In the genomic region with DNA sequence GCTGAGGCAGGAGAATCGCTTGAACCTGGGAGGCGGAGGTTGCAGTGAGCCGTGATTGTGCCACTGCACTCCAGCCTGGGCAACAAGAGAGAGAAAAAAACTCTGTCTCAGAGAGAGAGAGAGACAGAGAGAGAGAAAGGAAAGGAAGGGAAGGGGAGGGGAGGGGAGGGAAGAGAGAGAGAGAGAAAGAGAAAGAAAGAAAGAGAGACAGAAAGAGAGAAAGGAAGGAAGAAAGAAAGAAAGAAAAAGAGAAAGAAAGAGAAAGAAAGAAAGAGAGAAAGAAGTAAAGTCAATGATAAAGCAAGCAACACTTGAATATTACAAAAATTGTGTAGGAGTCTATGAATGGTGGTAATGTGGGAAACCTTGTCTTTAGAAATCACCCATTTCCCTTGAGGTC, we compare ENCODE assay signal across 2 cellular contexts.
TF ChIP-seq lines count a peak whose summit lies in the region.

No MANE protein-coding gene starts in this region.

TF ChIP-seq in HEK293, 187 proteins besides CTCF, POLR2A, EP300 and RAD21:
- TF ChIP-seq, protein P1, sequence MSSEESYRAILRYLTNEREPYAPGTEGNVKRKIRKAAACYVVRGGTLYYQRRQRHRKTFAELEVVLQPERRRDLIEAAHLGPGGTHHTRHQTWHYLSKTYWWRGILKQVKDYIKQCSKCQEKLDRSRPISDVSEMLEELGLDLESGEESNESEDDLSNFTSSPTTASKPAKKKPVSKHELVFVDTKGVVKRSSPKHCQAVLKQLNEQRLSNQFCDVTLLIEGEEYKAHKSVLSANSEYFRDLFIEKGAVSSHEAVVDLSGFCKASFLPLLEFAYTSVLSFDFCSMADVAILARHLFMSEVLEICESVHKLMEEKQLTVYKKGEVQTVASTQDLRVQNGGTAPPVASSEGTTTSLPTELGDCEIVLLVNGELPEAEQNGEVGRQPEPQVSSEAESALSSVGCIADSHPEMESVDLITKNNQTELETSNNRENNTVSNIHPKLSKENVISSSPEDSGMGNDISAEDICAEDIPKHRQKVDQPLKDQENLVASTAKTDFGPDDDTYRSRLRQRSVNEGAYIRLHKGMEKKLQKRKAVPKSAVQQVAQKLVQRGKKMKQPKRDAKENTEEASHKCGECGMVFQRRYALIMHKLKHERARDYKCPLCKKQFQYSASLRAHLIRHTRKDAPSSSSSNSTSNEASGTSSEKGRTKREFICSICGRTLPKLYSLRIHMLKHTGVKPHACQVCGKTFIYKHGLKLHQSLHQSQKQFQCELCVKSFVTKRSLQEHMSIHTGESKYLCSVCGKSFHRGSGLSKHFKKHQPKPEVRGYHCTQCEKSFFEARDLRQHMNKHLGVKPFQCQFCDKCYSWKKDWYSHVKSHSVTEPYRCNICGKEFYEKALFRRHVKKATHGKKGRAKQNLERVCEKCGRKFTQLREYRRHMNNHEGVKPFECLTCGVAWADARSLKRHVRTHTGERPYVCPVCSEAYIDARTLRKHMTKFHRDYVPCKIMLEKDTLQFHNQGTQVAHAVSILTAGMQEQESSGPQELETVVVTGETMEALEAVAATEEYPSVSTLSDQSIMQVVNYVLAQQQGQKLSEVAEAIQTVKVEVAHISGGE (tag by site-specific recombination; conservative IDR thresholded peaks at IDR 0.05; ENCODE audit: low read depth): no peak
- TF ChIP-seq ZNF791 (tag by site-specific recombination; IDR thresholded peaks at IDR 0.05) (no peak), RBAK (tag by site-specific recombination; IDR thresholded peaks at IDR 0.05) (no peak), ZNF366 (tag by site-specific recombination; conservative IDR thresholded peaks at IDR 0.05) (peak; percentile 75), WT1 (tag by site-specific recombination; IDR thresholded peaks at IDR 0.05) (no peak), GLIS1 (tag by site-specific recombination; IDR thresholded peaks at IDR 0.05) (no peak), ZNF654 (tag by site-specific recombination; IDR thresholded peaks at IDR 0.05; ENCODE audit: low read depth) (no peak), ZNF596 (tag by site-specific recombination; IDR thresholded peaks at IDR 0.05) (peak; percentile 66), BCL11A (tag by site-specific recombination; IDR thresholded peaks at IDR 0.05; ENCODE audit: low read depth) (no peak), ZNF529 (tag by site-specific recombination; IDR thresholded peaks at IDR 0.05; ENCODE audit: insufficient replicate concordance) (no peak), ZNF391 (tag by site-specific recombination; IDR thresholded peaks at IDR 0.05; ENCODE audit: borderline replicate concordance, low read depth) (no peak), ZNF221 (tag by site-specific recombination; IDR thresholded peaks at IDR 0.05; ENCODE audit: borderline replicate concordance) (no peak), PRDM1 (tag by site-specific recombination; IDR thresholded peaks at IDR 0.05) (peak; percentile 58), ZNF202 (tag by site-specific recombination; IDR thresholded peaks at IDR 0.05; ENCODE audit: borderline replicate concordance) (no peak)
- TF ChIP-seq, protein P2, sequence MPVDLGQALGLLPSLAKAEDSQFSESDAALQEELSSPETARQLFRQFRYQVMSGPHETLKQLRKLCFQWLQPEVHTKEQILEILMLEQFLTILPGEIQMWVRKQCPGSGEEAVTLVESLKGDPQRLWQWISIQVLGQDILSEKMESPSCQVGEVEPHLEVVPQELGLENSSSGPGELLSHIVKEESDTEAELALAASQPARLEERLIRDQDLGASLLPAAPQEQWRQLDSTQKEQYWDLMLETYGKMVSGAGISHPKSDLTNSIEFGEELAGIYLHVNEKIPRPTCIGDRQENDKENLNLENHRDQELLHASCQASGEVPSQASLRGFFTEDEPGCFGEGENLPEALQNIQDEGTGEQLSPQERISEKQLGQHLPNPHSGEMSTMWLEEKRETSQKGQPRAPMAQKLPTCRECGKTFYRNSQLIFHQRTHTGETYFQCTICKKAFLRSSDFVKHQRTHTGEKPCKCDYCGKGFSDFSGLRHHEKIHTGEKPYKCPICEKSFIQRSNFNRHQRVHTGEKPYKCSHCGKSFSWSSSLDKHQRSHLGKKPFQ (tag by site-specific recombination; IDR thresholded peaks at IDR 0.05): no peak
- TF ChIP-seq, protein P3, sequence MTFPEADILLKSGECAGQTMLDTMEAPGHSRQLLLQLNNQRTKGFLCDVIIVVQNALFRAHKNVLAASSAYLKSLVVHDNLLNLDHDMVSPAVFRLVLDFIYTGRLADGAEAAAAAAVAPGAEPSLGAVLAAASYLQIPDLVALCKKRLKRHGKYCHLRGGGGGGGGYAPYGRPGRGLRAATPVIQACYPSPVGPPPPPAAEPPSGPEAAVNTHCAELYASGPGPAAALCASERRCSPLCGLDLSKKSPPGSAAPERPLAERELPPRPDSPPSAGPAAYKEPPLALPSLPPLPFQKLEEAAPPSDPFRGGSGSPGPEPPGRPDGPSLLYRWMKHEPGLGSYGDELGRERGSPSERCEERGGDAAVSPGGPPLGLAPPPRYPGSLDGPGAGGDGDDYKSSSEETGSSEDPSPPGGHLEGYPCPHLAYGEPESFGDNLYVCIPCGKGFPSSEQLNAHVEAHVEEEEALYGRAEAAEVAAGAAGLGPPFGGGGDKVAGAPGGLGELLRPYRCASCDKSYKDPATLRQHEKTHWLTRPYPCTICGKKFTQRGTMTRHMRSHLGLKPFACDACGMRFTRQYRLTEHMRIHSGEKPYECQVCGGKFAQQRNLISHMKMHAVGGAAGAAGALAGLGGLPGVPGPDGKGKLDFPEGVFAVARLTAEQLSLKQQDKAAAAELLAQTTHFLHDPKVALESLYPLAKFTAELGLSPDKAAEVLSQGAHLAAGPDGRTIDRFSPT (tag by site-specific recombination; IDR thresholded peaks at IDR 0.05): no peak
- TF ChIP-seq, protein P4, sequence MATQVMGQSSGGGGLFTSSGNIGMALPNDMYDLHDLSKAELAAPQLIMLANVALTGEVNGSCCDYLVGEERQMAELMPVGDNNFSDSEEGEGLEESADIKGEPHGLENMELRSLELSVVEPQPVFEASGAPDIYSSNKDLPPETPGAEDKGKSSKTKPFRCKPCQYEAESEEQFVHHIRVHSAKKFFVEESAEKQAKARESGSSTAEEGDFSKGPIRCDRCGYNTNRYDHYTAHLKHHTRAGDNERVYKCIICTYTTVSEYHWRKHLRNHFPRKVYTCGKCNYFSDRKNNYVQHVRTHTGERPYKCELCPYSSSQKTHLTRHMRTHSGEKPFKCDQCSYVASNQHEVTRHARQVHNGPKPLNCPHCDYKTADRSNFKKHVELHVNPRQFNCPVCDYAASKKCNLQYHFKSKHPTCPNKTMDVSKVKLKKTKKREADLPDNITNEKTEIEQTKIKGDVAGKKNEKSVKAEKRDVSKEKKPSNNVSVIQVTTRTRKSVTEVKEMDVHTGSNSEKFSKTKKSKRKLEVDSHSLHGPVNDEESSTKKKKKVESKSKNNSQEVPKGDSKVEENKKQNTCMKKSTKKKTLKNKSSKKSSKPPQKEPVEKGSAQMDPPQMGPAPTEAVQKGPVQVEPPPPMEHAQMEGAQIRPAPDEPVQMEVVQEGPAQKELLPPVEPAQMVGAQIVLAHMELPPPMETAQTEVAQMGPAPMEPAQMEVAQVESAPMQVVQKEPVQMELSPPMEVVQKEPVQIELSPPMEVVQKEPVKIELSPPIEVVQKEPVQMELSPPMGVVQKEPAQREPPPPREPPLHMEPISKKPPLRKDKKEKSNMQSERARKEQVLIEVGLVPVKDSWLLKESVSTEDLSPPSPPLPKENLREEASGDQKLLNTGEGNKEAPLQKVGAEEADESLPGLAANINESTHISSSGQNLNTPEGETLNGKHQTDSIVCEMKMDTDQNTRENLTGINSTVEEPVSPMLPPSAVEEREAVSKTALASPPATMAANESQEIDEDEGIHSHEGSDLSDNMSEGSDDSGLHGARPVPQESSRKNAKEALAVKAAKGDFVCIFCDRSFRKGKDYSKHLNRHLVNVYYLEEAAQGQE (tag by site-specific recombination; IDR thresholded peaks at IDR 0.05): no peak
TF ChIP-seq in HEK293: peak in this region for 3.

TF ChIP-seq in K562, 482 proteins besides CTCF, POLR2A, EP300 and RAD21:
- TF ChIP-seq, protein P5, sequence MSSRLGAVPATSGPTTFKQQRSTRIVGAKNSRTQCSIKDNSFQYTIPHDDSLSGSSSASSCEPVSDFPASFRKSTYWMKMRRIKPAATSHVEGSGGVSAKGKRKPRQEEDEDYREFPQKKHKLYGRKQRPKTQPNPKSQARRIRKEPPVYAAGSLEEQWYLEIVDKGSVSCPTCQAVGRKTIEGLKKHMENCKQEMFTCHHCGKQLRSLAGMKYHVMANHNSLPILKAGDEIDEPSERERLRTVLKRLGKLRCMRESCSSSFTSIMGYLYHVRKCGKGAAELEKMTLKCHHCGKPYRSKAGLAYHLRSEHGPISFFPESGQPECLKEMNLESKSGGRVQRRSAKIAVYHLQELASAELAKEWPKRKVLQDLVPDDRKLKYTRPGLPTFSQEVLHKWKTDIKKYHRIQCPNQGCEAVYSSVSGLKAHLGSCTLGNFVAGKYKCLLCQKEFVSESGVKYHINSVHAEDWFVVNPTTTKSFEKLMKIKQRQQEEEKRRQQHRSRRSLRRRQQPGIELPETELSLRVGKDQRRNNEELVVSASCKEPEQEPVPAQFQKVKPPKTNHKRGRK (tag; IDR thresholded peaks at IDR 0.05): peak; percentile 72
- no peak for TF ChIP-seq ZNF174 (CRISPR knock-in tag; IDR thresholded peaks at IDR 0.05)
- no peak for TF ChIP-seq ZNF507 (tag; conservative IDR thresholded peaks at IDR 0.05)
- TF ChIP-seq, protein P6, sequence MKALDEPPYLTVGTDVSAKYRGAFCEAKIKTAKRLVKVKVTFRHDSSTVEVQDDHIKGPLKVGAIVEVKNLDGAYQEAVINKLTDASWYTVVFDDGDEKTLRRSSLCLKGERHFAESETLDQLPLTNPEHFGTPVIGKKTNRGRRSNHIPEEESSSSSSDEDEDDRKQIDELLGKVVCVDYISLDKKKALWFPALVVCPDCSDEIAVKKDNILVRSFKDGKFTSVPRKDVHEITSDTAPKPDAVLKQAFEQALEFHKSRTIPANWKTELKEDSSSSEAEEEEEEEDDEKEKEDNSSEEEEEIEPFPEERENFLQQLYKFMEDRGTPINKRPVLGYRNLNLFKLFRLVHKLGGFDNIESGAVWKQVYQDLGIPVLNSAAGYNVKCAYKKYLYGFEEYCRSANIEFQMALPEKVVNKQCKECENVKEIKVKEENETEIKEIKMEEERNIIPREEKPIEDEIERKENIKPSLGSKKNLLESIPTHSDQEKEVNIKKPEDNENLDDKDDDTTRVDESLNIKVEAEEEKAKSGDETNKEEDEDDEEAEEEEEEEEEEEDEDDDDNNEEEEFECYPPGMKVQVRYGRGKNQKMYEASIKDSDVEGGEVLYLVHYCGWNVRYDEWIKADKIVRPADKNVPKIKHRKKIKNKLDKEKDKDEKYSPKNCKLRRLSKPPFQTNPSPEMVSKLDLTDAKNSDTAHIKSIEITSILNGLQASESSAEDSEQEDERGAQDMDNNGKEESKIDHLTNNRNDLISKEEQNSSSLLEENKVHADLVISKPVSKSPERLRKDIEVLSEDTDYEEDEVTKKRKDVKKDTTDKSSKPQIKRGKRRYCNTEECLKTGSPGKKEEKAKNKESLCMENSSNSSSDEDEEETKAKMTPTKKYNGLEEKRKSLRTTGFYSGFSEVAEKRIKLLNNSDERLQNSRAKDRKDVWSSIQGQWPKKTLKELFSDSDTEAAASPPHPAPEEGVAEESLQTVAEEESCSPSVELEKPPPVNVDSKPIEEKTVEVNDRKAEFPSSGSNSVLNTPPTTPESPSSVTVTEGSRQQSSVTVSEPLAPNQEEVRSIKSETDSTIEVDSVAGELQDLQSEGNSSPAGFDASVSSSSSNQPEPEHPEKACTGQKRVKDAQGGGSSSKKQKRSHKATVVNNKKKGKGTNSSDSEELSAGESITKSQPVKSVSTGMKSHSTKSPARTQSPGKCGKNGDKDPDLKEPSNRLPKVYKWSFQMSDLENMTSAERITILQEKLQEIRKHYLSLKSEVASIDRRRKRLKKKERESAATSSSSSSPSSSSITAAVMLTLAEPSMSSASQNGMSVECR (CRISPR knock-in tag; IDR thresholded peaks at IDR 0.05): no peak
